In the genomic region with DNA sequence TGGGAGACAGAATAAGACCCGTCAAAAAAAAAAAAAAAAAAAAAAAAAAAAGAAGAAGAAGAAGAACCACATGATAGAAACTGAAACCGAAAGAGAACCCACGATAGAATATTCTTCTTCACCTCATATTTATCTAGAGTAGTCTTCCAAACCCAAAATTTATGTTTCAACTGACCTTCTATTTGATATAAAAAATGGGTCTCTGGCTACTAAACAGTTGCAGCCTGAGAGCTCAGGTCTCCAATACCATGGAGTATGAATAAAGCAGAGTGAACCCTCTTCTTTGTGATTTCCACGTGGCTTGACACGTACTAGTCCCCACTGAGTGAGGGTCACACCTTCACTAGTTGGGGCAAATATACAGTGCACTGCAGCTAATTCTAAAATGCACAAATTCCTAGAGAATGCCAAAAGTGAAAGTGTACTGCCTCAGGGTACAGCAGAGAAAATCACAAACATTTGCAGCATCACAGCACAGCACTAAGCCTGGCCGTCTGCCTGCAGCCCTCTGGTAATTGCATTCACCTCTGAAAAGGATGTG, we compare ENCODE assay signal across 9 cellular contexts. TPM values are rescaled to one million over a fixed set of nuclear protein-coding genes. Genes with fewer than 3 reads are reported as not detected.
DNase-seq lines count a peak whose midpoint lies in the region; ATAC-seq and TF ChIP-seq lines count a peak whose summit lies in the region.
"Had no signal": no experiment of that assay in that cellular context is flagged by ENCODE, and none has a peak within 500 bp of the region (broad histone marks: within the 10 kb centered on the region; RNA-seq: fewer than 3 reads in every experiment).

No MANE protein-coding gene starts in this region.

- H3K4me1 Mint-ChIP-seq in immature natural killer cell: peaks cover 16 to 19% of the 10 kb centered on the region in 2 donors

- peak overlapping the region; percentile 79 to 85 (median 83) for H3K4me3 Mint-ChIP-seq in immature natural killer cell

- ATAC-seq in HG02610 (IDR thresholded peaks at IDR 0.05; ENCODE audit: unreplicated experiment): peak; percentile 69
- peak; percentile 89 for ATAC-seq in SK-N-SH treated with all-trans-retinoic acid at 6 μM for 48 hours
- ATAC-seq in GM18498 (IDR thresholded peaks at IDR 0.05; ENCODE audit: unreplicated experiment): no peak
- ATAC-seq in GM18873 (IDR thresholded peaks at IDR 0.05; ENCODE audit: low FRiP score, unreplicated experiment): no peak

- H3K27me3 Mint-ChIP-seq in immature natural killer cell (ENCODE audit: low read depth in 3 of 3): peaks cover 0 to 10% (median 3%) of the 10 kb centered on the region in 3 donors

- peak overlapping the region; percentile 60; the same call in 1 of the 2 replicates for H3K4me3 ChIP-seq in GM08714 (ENCODE audit: low read length)
- H3K4me3 ChIP-seq: SJCRH30 had no signal

- peak; percentile 24 to 28 (median 26) for DNase-seq in immature natural killer cell
- DNase-seq in globus pallidus (ENCODE audit: low spot score): no peak
- no peak for DNase-seq in NCI-H526 treated with DMSO at 0.1 percent for 48 hours (lab: John Stamatoyannopoulos, UW)

- H3K27ac Mint-ChIP-seq in immature natural killer cell: peak overlapping the region; percentile 42 to 85 (median 78)

- no peaks in the 10 kb centered on the region for H3K36me3 Mint-ChIP-seq in immature natural killer cell

- H3K9me3 Mint-ChIP-seq in immature natural killer cell: peaks cover 0 to 4% (median 0%) of the 10 kb centered on the region in 6 donors

TF ChIP-seq in SK-N-SH treated with all-trans-retinoic acid at 6 μM for 48 hours, 23 proteins besides CTCF, POLR2A, EP300 and RAD21:
- TF ChIP-seq ZC3H10 (CRISPR knock-in tag; IDR thresholded peaks at IDR 0.05) (no peak), ISL1 (CRISPR knock-in tag; IDR thresholded peaks at IDR 0.05) (no peak), ZFP3 (CRISPR knock-in tag; IDR thresholded peaks at IDR 0.05) (peak; percentile 72; the same call in 1 of the 2 replicates)
- TF ChIP-seq, protein P1, sequence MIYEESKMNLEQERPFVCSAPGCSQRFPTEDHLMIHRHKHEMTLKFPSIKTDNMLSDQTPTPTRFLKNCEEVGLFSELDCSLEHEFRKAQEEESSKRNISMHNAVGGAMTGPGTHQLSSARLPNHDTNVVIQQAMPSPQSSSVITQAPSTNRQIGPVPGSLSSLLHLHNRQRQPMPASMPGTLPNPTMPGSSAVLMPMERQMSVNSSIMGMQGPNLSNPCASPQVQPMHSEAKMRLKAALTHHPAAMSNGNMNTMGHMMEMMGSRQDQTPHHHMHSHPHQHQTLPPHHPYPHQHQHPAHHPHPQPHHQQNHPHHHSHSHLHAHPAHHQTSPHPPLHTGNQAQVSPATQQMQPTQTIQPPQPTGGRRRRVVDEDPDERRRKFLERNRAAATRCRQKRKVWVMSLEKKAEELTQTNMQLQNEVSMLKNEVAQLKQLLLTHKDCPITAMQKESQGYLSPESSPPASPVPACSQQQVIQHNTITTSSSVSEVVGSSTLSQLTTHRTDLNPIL (CRISPR knock-in tag; IDR thresholded peaks at IDR 0.05; ENCODE audit: low read depth): no peak
- TF ChIP-seq, protein P2, sequence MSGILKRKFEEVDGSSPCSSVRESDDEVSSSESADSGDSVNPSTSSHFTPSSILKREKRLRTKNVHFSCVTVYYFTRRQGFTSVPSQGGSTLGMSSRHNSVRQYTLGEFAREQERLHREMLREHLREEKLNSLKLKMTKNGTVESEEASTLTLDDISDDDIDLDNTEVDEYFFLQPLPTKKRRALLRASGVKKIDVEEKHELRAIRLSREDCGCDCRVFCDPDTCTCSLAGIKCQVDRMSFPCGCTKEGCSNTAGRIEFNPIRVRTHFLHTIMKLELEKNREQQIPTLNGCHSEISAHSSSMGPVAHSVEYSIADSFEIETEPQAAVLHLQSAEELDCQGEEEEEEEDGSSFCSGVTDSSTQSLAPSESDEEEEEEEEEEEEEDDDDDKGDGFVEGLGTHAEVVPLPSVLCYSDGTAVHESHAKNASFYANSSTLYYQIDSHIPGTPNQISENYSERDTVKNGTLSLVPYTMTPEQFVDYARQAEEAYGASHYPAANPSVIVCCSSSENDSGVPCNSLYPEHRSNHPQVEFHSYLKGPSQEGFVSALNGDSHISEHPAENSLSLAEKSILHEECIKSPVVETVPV (CRISPR knock-in tag; IDR thresholded peaks at IDR 0.05): no peak
TF ChIP-seq in SK-N-SH treated with all-trans-retinoic acid at 6 μM for 48 hours: peak in this region for 1.

RNA-seq across cellular contexts. Expression of a gene that starts 30.8 kb away (rescaled TPM):
- 1 to 10 TPM; 3.0 to 7.7 (median 6.3) TPM for polyA plus RNA-seq in immature natural killer cell

Comparison
In these comparisons a context has a peak if more than half of its experiments do, and no peak if none do; other contexts are left out.
1. ATAC-seq: peak in HG02610 (single experiment) and SK-N-SH treated with all-trans-retinoic acid at 6 μM for 48 hours (single experiment); none in GM18498 (single experiment) and GM18873 (single experiment).
2. DNase-seq: peak in immature natural killer cell (3 of 3); none in globus pallidus (single experiment) and NCI-H526 treated with DMSO at 0.1 percent for 48 hours (single experiment).